Comparison of ENCODE assay signal across 9 cellular contexts in the genomic region with DNA sequence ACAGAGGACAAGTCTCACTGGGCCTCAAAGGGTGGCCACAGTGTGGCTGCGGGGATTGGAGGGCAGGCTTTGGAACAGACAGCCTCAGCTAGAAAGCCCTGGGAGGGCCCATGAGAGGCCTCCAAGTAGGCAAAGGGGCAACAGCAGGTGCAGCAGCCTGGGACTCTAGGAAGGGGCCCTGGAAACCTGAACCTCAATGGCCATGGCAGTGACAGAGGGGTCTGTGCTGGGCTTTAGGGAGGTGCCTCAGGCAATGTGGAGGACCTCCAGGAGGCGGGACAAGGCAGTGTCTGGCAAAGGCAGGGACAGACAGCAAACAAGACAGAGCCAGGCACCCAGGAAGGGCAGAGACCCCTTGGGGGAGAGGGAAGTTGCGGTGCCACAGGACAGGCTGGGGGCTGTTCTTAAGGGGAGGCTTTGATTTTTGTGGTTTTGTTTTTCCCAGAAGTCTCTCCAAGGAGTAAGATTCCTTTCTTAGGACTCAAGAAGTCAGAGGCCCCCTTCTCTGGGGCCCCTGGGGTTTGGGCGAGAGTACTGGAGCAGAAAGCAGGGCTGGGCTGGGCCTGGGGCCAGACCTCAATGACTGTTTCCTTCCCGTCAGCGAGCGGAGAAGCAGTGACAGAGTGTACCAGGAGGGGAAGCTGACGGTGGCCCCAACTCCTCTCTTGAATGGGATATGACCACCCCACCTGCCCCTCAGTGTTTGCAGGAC. TPM values are rescaled to one million over a fixed set of nuclear protein-coding genes. Genes with fewer than 3 reads are reported as not detected.
DNase-seq lines count a peak whose midpoint lies in the region; ATAC-seq and TF ChIP-seq lines count a peak whose summit lies in the region.
"Had no signal": no experiment of that assay in that cellular context is flagged by ENCODE, and none has a peak within 500 bp of the region (broad histone marks: within the 10 kb centered on the region; RNA-seq: fewer than 3 reads in every experiment).

No MANE protein-coding gene starts in this region.

- no peak overlapping the region for H3K4me2 ChIP-seq in GM23338

- peaks cover 7 to 23% (median 13%) of the 10 kb centered on the region in 4 donors for H3K4me1 Mint-ChIP-seq in CD4-positive, alpha-beta memory T cell
- H3K4me1 Mint-ChIP-seq in GM23338, result no peaks in the 10 kb centered on the region; the same call in 2 of the 3 replicates

- H3K4me3 ChIP-seq in CD4-positive, alpha-beta memory T cell (ENCODE audit: low read length in 2 of 2), result no peak overlapping the region
- H3K4me3 ChIP-seq in gastrocnemius medialis (peak overlapping the region in 2 of 4 donors; percentile 21 to 29), GM23338 (no peak overlapping the region)

- DNase-seq in CD4-positive, alpha-beta memory T cell, result no peak
- DNase-seq in HUDEP-2 (lab: John Stamatoyannopoulos, UW; ENCODE audit: unreplicated experiment in 76 of 76) (peak in 57 of 76 experiments; percentile 5 to 75 (median 43)), left cardiac atrium (peak; percentile 92), gastrocnemius medialis (peak; percentile 48 to 71), GM23338 (ENCODE audit: low spot score) (no peak)
- no peak for DNase-seq in activated naive CD4-positive, alpha-beta T cell treated with anti-CD3 and anti-CD28 coated beads, Interleukin-2, amount 50 U/mL, for 72 hours (ENCODE audit: low spot score in 2 of 2)

- peak overlapping the region in 3 of 8 donors; percentile 48 to 64 (median 55) for H3K4me3 Mint-ChIP-seq in CD4-positive, alpha-beta memory T cell
- no peak overlapping the region for H3K4me3 Mint-ChIP-seq in GM23338
- H3K4me3 Mint-ChIP-seq: neural crest cell had no signal

- peaks cover 14% of the 10 kb centered on the region for H3K4me1 ChIP-seq in CD4-positive, alpha-beta memory T cell (ENCODE audit: insufficient read depth, low read length)
- H3K4me1 ChIP-seq in gastrocnemius medialis (peaks cover 56 to 61% of the 10 kb centered on the region in 2 donors), GM23338 (ENCODE audit: insufficient read depth) (no peaks in the 10 kb centered on the region)

- H3K9me3 Mint-ChIP-seq in CD4-positive, alpha-beta memory T cell, result no peaks in the 10 kb centered on the region
- H3K9me3 Mint-ChIP-seq in activated naive CD4-positive, alpha-beta T cell treated with anti-CD3 and anti-CD28 coated beads, Interleukin-2, amount 50 U/mL, for 72 hours, result no peaks in the 10 kb centered on the region
- no peaks in the 10 kb centered on the region for H3K9me3 Mint-ChIP-seq in GM23338
- H3K9me3 Mint-ChIP-seq: neural crest cell had no signal

- TF ChIP-seq CTCF in gastrocnemius medialis (IDR thresholded peaks at IDR 0.05 in 4 of 5, conservative IDR thresholded peaks at IDR 0.05 in 1 of 5) (no peak), GM23338 (conservative IDR thresholded peaks at IDR 0.05; ENCODE audit: low read depth in 2 of 2) (no peak)

- H3K27me3 ChIP-seq in CD4-positive, alpha-beta memory T cell (ENCODE audit: insufficient read depth, low read length), result no peaks in the 10 kb centered on the region
- H3K27me3 ChIP-seq in gastrocnemius medialis (no peaks in the 10 kb centered on the region), GM23338 (ENCODE audit: insufficient read depth) (no peaks in the 10 kb centered on the region)

- H3K27me3 Mint-ChIP-seq in CD4-positive, alpha-beta memory T cell, result no peaks in the 10 kb centered on the region
- peaks cover 9% of the 10 kb centered on the region for H3K27me3 Mint-ChIP-seq in GM23338 (ENCODE audit: insufficient read depth, low read depth, poor library complexity)

- peak overlapping the region in 6 of 7 donors; percentile 2 to 90 (median 68) for H3K27ac Mint-ChIP-seq in CD4-positive, alpha-beta memory T cell
- H3K27ac Mint-ChIP-seq in activated naive CD4-positive, alpha-beta T cell treated with anti-CD3 and anti-CD28 coated beads, Interleukin-2, amount 50 U/mL, for 72 hours, result peak overlapping the region; percentile 91 to 93
- H3K27ac Mint-ChIP-seq in GM23338, result no peak overlapping the region

- POLR2A ChIA-PET in CD4-positive, alpha-beta memory T cell (lab: Charles Lee; ENCODE audit: partially characterized antibody), result no interaction called here

- no peaks in the 10 kb centered on the region for H3K36me3 ChIP-seq in CD4-positive, alpha-beta memory T cell (ENCODE audit: insufficient read depth, low read length)
- H3K36me3 ChIP-seq in gastrocnemius medialis (peaks cover 0 to 11% of the 10 kb centered on the region in 2 donors), GM23338 (ENCODE audit: insufficient read depth) (no peaks in the 10 kb centered on the region)

- H4K20me1 ChIP-seq in GM23338 (replicated peaks; ENCODE audit: insufficient read depth), result no peaks in the 10 kb centered on the region

- in situ Hi-C loops in gastrocnemius medialis (cut with MboI; ENCODE audit: low sequenced_read_pairs in 4 of 4), result loop anchor here in 2 of 4 donors (10.0 to 25.0 kb wide), 2 partner anchors 62 to 480 kb away; partner anchors contain the start of gene UBL7 (in 1 of the 2)

- CTCF ChIA-PET in CD4-positive, alpha-beta memory T cell (lab: Charles Lee; ENCODE audit: partially characterized antibody), result interaction anchor here (1.2 to 2.9 kb wide), 4 partner anchors 8 to 12 kb away, joined by 3 to 22 read pairs (median 4); partner anchors contain the start of genes PML and STOML1

- H3K9me2 ChIP-seq in GM23338 (ENCODE audit: insufficient read depth), result no peaks in the 10 kb centered on the region

- no peak overlapping the region for H2AFZ ChIP-seq in GM23338

- no peaks in the 10 kb centered on the region for H3K79me2 ChIP-seq in GM23338 (replicated peaks; ENCODE audit: insufficient read depth)

- peak in 1 of 2 donors; percentile 29 for TF ChIP-seq POLR2A in gastrocnemius medialis (IDR thresholded peaks at IDR 0.05)

- H3K36me3 Mint-ChIP-seq in CD4-positive, alpha-beta memory T cell, result peaks cover 13 to 15% of the 10 kb centered on the region in 2 donors
- H3K36me3 Mint-ChIP-seq in activated naive CD4-positive, alpha-beta T cell treated with anti-CD3 and anti-CD28 coated beads, Interleukin-2, amount 50 U/mL, for 72 hours, result no peaks in the 10 kb centered on the region
- H3K36me3 Mint-ChIP-seq in GM23338 (ENCODE audit: low read depth), result no peaks in the 10 kb centered on the region; the same call in 2 of the 3 replicates

- intact Hi-C loops in CD4-positive, alpha-beta memory T cell (cut with micrococcal nuclease), result no loop called here
- intact Hi-C loops in left cardiac atrium (cut with DNase I) (no loop called here), gastrocnemius medialis (cut with DNase I; ENCODE audit: low total_unique reads) (no loop called here)

- no peaks in the 10 kb centered on the region for H3F3A ChIP-seq in GM23338 (replicated peaks; ENCODE audit: low read depth)

- no peaks in the 10 kb centered on the region for H3K9me3 ChIP-seq in CD4-positive, alpha-beta memory T cell (ENCODE audit: control insufficient read depth in 1 of 2, low read length in 2 of 2)
- H3K9me3 ChIP-seq in gastrocnemius medialis, result no peaks in the 10 kb centered on the region

- ATAC-seq in activated naive CD4-positive, alpha-beta T cell treated with anti-CD3 and anti-CD28 coated beads, Interleukin-2, amount 50 U/mL, for 72 hours, result peak; percentile 63 to 80
- ATAC-seq in left cardiac atrium (peak; percentile 91 to 92), gastrocnemius medialis (peak; percentile 75 to 81), HG02623 (IDR thresholded peaks at IDR 0.05; ENCODE audit: unreplicated experiment) (no peak), GM23338 (no peak), GM18517 (IDR thresholded peaks at IDR 0.05; ENCODE audit: unreplicated experiment) (no peak)

- no peak overlapping the region for H3K27ac ChIP-seq in CD4-positive, alpha-beta memory T cell (ENCODE audit: low read depth, low read length)
- H3K27ac ChIP-seq in gastrocnemius medialis (peak overlapping the region; percentile 88 to 94 (median 90)), GM23338 (ENCODE audit: low read depth) (no peak overlapping the region)

TF ChIP-seq in GM23338, 12 proteins besides CTCF, POLR2A, EP300 and RAD21 (continues in another document):
- TF ChIP-seq NANOG (IDR thresholded peaks at IDR 0.05; ENCODE audit: borderline replicate concordance) (no peak), STAT1 (IDR thresholded peaks at IDR 0.05; ENCODE audit: unreplicated experiment) (no peak), EZH2phosphoT487 (IDR thresholded peaks at IDR 0.05; ENCODE audit: unreplicated experiment) (no peak), JUNB (IDR thresholded peaks at IDR 0.05; ENCODE audit: unreplicated experiment) (no peak), ZNF114 (CRISPR knock-in tag; IDR thresholded peaks at IDR 0.05) (no peak)

RNA-seq across cellular contexts. Expression of gene STOML1, which starts 9.7 kb away (rescaled TPM):
- total RNA-seq in CD4-positive, alpha-beta memory T cell, result 10 to 100 TPM; 10.8 to 11.1 TPM
- polyA plus RNA-seq in CD4-positive, alpha-beta memory T cell, result 1 to 10 TPM; 8.1 to 8.7 TPM
- 1 to 10 TPM; 5.9 to 7.2 TPM for total RNA-seq in activated naive CD4-positive, alpha-beta T cell treated with anti-CD3 and anti-CD28 coated beads, Interleukin-2, amount 50 U/mL, for 72 hours
- total RNA-seq in left cardiac atrium, result 10 to 100 TPM; 20.3 to 21.1 TPM
- 10 to 100 TPM; 15.2 to 28.8 (median 16.9) TPM for total RNA-seq in gastrocnemius medialis
- 2.4 and 2.7 TPM in 2 replicates for total RNA-seq in GM23338 (2014; rRNA removed; shearing (Covaris generic))
- 1.5 and 2.3 TPM in 2 replicates for polyA plus RNA-seq in GM23338 (2016; fragmentation: Nextera tagmentation; extraction: Ambion mirVana)

RNA-seq across cellular contexts. Expression of gene PML, which starts 12.1 kb away (rescaled TPM):
- 10 to 100 TPM; 61.5 to 66.6 TPM for total RNA-seq in CD4-positive, alpha-beta memory T cell
- 10 to 100 TPM in 1 of 2 donors, 1 to 10 TPM in 1; 9.6 to 33.2 TPM for polyA plus RNA-seq in CD4-positive, alpha-beta memory T cell
- total RNA-seq in activated naive CD4-positive, alpha-beta T cell treated with anti-CD3 and anti-CD28 coated beads, Interleukin-2, amount 50 U/mL, for 72 hours, result 10 to 100 TPM; 76.3 to 91.7 TPM
- total RNA-seq in left cardiac atrium, result 10 to 100 TPM; 23.4 to 38.7 TPM
- 10 to 100 TPM; 17.3 to 42.1 (median 21.2) TPM for total RNA-seq in gastrocnemius medialis
- total RNA-seq in GM23338 (2014; rRNA removed; shearing (Covaris generic)), result 73.1 and 85.3 TPM in 2 replicates
- polyA plus RNA-seq in GM23338 (2016; fragmentation: Nextera tagmentation; extraction: Ambion mirVana), result 18.9 and 19.0 TPM in 2 replicates

RNA-seq across cellular contexts. Expression of gene LOXL1, which starts 56.1 kb away (rescaled TPM):
- total RNA-seq in CD4-positive, alpha-beta memory T cell, result 1 to 10 TPM; 1.6 to 2.1 TPM
- 10 to 100 TPM in 1 of 2 donors, 1 to 10 TPM in 1; 6.4 to 13.1 TPM for polyA plus RNA-seq in CD4-positive, alpha-beta memory T cell
- under 1 TPM; 0.27 to 0.78 TPM for total RNA-seq in activated naive CD4-positive, alpha-beta T cell treated with anti-CD3 and anti-CD28 coated beads, Interleukin-2, amount 50 U/mL, for 72 hours
- total RNA-seq in left cardiac atrium (10 to 100 TPM; 12.0 to 31.5 TPM), gastrocnemius medialis (10 to 100 TPM in 1 of 4 donors, 1 to 10 TPM in 3; 4.9 to 11.2 (median 5.7) TPM)
- 6.8 and 10.8 TPM in 2 replicates for total RNA-seq in GM23338 (2014; rRNA removed; shearing (Covaris generic))
- 6.9 and 10.3 TPM in 2 replicates for polyA plus RNA-seq in GM23338 (2016; fragmentation: Nextera tagmentation; extraction: Ambion mirVana)

Comparison
In these comparisons a context has a peak if more than half of its experiments do, and no peak if none do; other contexts are left out.
1. DNase-seq: peak in HUDEP-2 (57 of 76), left cardiac atrium (single experiment) and gastrocnemius medialis (2 of 2); none in CD4-positive, alpha-beta memory T cell (0 of 5), activated naive CD4-positive, alpha-beta T cell treated with anti-CD3 and anti-CD28 coated beads, Interleukin-2, amount 50 U/mL, for 72 hours (0 of 2) and GM23338 (single experiment).
2. H3K27ac ChIP-seq: peak in gastrocnemius medialis (4 of 4); none in CD4-positive, alpha-beta memory T cell (single experiment) and GM23338 (single experiment).
3. ATAC-seq: peak in activated naive CD4-positive, alpha-beta T cell treated with anti-CD3 and anti-CD28 coated beads, Interleukin-2, amount 50 U/mL, for 72 hours (2 of 2), left cardiac atrium (2 of 2) and gastrocnemius medialis (2 of 2); none in HG02623 (single experiment), GM23338 (single experiment) and GM18517 (single experiment).